ENCODE assay signal across 8 cellular contexts in genomic region chr10:100996678-100997363, GRCh38. TPM values are rescaled to one million over a fixed set of nuclear protein-coding genes. Genes with fewer than 3 reads are reported as not detected.
DNase-seq lines count a peak whose midpoint lies in the region; ATAC-seq and TF ChIP-seq lines count a peak whose summit lies in the region.

No MANE protein-coding gene starts in this region.

- H3K36me3 ChIP-seq in lung (ENCODE audit: control insufficient read depth in 2 of 2, insufficient read depth in 2 of 2, low read length in 2 of 2), result peaks cover 0 to 13% of the 10 kb centered on the region in 2 donors

- H3K9me3 Mint-ChIP-seq in T-helper 2 cell treated with Interferon-gamma antibody and Interleukin-4, amounts not matched to agents 5 μg/mL and 100 μg/mL, for 36 hours, result no peaks in the 10 kb centered on the region

- TF ChIP-seq CTCF in HL-60 (IDR thresholded peaks at IDR 0.05; ENCODE audit: insufficient read depth, low read length) (no peak), lung (IDR thresholded peaks at IDR 0.05; ENCODE audit: control extremely low read depth, extremely low read depth) (no peak)

- peaks cover 15% of the 10 kb centered on the region for H3K4me1 Mint-ChIP-seq in T-helper 2 cell treated with Interferon-gamma antibody and Interleukin-4, amounts not matched to agents 5 μg/mL and 100 μg/mL, for 36 hours (ENCODE audit: low read depth)

- H3K4me3 ChIP-seq in HL-60 (replicated peaks; ENCODE audit: insufficient read depth, low read length), result peak overlapping the region; percentile 81
- H3K4me3 ChIP-seq in lung, result peak overlapping the region; percentile 68

- ATAC-seq in lung (ENCODE audit: insufficient read depth, low FRiP score), result no peak

- H3K27ac ChIP-seq in HL-60 (replicated peaks) (peak overlapping the region; percentile 84), cingulate gyrus (ENCODE audit: low read depth, low read length) (peak overlapping the region; percentile 100), lung (ENCODE audit: low read depth in 1 of 2, low read length in 1 of 2) (peak overlapping the region; percentile 99 to 100), temporal lobe (ENCODE audit: low read depth, low read length) (peak overlapping the region; percentile 100)

- H3K27ac Mint-ChIP-seq in T-helper 2 cell treated with Interferon-gamma antibody and Interleukin-4, amounts not matched to agents 5 μg/mL and 100 μg/mL, for 36 hours, result peak overlapping the region; percentile 92

- H3K4me3 Mint-ChIP-seq in T-helper 2 cell treated with Interferon-gamma antibody and Interleukin-4, amounts not matched to agents 5 μg/mL and 100 μg/mL, for 36 hours, result peak overlapping the region; percentile 85

- H3K4me1 ChIP-seq in lung (ENCODE audit: control insufficient read depth in 2 of 2, insufficient read depth in 2 of 2, low read length in 2 of 2), result peaks cover 2 to 15% of the 10 kb centered on the region in 2 donors

- peaks cover 2% of the 10 kb centered on the region for H3K27me3 Mint-ChIP-seq in T-helper 2 cell treated with Interferon-gamma antibody and Interleukin-4, amounts not matched to agents 5 μg/mL and 100 μg/mL, for 36 hours (ENCODE audit: low read depth)

- H3K9me3 ChIP-seq in lung (ENCODE audit: control insufficient read depth in 2 of 2, insufficient read depth in 1 of 2, low read length in 1 of 2), result no peaks in the 10 kb centered on the region

- 4 to 5% methylated on average over 40 to 46 of the region's 46 CpGs for WGBS in lung, 2 donors

- in situ Hi-C loops in G401 (cut with HindIII; ENCODE audit: low sequenced_read_pairs), result no loop called here

- DNase-seq in GDM1 (lab: John Stamatoyannopoulos, UW) (peak; percentile 34), HL-60 (ENCODE audit: low read depth in 1 of 2, low spot score in 1 of 2) (peak; percentile 39 to 66), lung (ENCODE audit: low spot score) (peak; percentile 37), G401 (ENCODE audit: low spot score) (no peak), NCI-H128 (lab: John Stamatoyannopoulos, UW; ENCODE audit: unreplicated experiment) (no peak)
- peak; percentile 32 for DNase-seq in T-helper 2 cell treated with Interferon-gamma antibody and Interleukin-4, amounts not matched to agents 5 μg/mL and 100 μg/mL, for 36 hours (ENCODE audit: low spot score)

- peaks cover 15% of the 10 kb centered on the region for H3K36me3 Mint-ChIP-seq in T-helper 2 cell treated with Interferon-gamma antibody and Interleukin-4, amounts not matched to agents 5 μg/mL and 100 μg/mL, for 36 hours (ENCODE audit: low read depth)

- H3K27me3 ChIP-seq in HL-60 (ENCODE audit: insufficient read depth, poor library complexity, severe bottlenecking), result no peaks in the 10 kb centered on the region
- H3K27me3 ChIP-seq in lung (ENCODE audit: control insufficient read depth, insufficient read depth), result no peaks in the 10 kb centered on the region

RNA-seq across cellular contexts. Expression of gene LZTS2, which starts 2.8 kb away (rescaled TPM):
- total RNA-seq in lung, result 10 to 100 TPM; 53.2 to 58.0 TPM
- polyA plus RNA-seq in lung, result 10 to 100 TPM; 44.5 to 76.8 TPM
- 10.6 TPM for total RNA-seq in temporal lobe
- 146 and 166 TPM in 2 replicates for total RNA-seq in G401 (2014; rRNA removed; shearing (Covaris generic))

RNA-seq across cellular contexts. Expression of gene TWNK, which starts 9.5 kb away (rescaled TPM):
- 1 to 10 TPM; 3.9 to 6.8 TPM for total RNA-seq in lung
- 1 to 10 TPM; 4.4 to 8.3 TPM for polyA plus RNA-seq in lung
- total RNA-seq in temporal lobe, result 6.9 TPM
- total RNA-seq in G401 (2014; rRNA removed; shearing (Covaris generic)), result 20.9 and 21.7 TPM in 2 replicates

RNA-seq across cellular contexts. Expression of gene MRPL43, which starts 9.5 kb away (rescaled TPM):
- total RNA-seq in lung (10 to 100 TPM; 43.6 to 74.4 TPM), temporal lobe (29.3 TPM)
- 100 to 1,000 TPM in 1 of 2 donors, 10 to 100 TPM in 1; 94.6 to 105 TPM for polyA plus RNA-seq in lung
- total RNA-seq in G401 (2014; rRNA removed; shearing (Covaris generic)), result 91.6 and 117 TPM in 2 replicates

RNA-seq across cellular contexts. Expression of gene SEMA4G, which starts 27.5 kb away (rescaled TPM):
- 1 to 10 TPM; 3.0 to 7.4 TPM for total RNA-seq in lung
- 1 to 10 TPM; 1.2 to 2.5 TPM for polyA plus RNA-seq in lung
- total RNA-seq in temporal lobe, result 14.8 TPM
- 15.3 and 36.2 TPM in 2 replicates for total RNA-seq in G401 (2014; rRNA removed; shearing (Covaris generic))

RNA-seq across cellular contexts. Expression of gene PDZD7, which starts 34.1 kb away (rescaled TPM):
- 1 to 10 TPM in 1 of 2 donors, under 1 TPM in 1; 0.09 to 1.3 TPM for total RNA-seq in lung
- polyA plus RNA-seq in lung, result under 1 TPM; 0.27 to 0.83 TPM
- 3.2 TPM for total RNA-seq in temporal lobe
- 2.4 and 4.5 TPM in 2 replicates for total RNA-seq in G401 (2014; rRNA removed; shearing (Covaris generic))

Comparison
In these comparisons a context has a peak if more than half of its experiments do, and no peak if none do; other contexts are left out.
1. DNase-seq: peak in GDM1 (single experiment), HL-60 (2 of 2), T-helper 2 cell treated with Interferon-gamma antibody and Interleukin-4, amounts not matched to agents 5 μg/mL and 100 μg/mL, for 36 hours (single experiment) and lung (single experiment); none in G401 (single experiment) and NCI-H128 (single experiment).
2. Peak in every context shown above with its lines, with median percentiles within 50 percentile points of each other: H3K27ac ChIP-seq.